In genomic region chr9:72858089-72858912, GRCh38 we compare ENCODE assay signal across 1 cellular context.
TF ChIP-seq lines count a peak whose summit lies in the region.

No MANE protein-coding gene starts in this region.

TF ChIP-seq in IMR-90, 13 proteins besides CTCF, POLR2A, EP300 and RAD21 (continued from another document):
- no peak for TF ChIP-seq CHD1 (IDR thresholded peaks at IDR 0.05; ENCODE audit: low read depth, low read length)
- TF ChIP-seq, protein P1, sequence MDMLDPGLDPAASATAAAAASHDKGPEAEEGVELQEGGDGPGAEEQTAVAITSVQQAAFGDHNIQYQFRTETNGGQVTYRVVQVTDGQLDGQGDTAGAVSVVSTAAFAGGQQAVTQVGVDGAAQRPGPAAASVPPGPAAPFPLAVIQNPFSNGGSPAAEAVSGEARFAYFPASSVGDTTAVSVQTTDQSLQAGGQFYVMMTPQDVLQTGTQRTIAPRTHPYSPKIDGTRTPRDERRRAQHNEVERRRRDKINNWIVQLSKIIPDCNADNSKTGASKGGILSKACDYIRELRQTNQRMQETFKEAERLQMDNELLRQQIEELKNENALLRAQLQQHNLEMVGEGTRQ (IDR thresholded peaks at IDR 0.05; ENCODE audit: low read depth, low read length) = no peak
